ENCODE assay signal across 8 cellular contexts in the genomic region with DNA sequence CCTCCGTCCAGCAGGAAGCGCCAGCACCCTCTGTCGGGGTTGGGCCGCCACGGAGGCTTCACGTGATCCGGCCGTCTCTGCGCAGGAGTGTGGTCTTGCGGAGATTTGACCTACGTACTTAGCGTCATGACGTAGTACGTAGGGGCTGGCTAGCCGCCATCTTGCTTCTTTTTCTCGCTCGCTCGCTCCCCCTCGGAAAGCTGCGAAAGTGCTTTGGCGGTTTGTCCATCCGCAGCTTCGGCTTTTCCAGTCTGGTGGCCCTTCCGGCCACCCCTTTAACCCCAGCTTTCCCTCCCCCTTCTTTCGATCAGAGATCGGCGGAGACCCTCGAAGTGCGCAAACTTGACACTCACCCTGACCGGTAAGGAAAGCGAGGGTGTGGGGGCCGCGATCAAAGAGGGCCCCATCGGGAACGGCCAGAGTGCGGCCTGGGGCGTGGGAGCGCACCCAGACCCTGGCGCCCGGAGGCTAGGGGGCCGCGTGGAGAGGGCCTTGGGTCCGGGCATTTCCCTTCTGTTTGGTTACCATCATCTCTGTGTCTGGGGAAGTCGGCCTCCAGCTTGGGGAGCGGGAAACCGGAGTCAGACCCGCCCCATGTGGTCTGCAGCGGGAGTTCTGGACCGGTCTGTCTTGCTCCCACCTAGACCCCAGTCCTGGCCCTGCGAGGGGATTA. TPM values are rescaled to one million over a fixed set of nuclear protein-coding genes. Genes with fewer than 3 reads are reported as not detected.
A peak's percentile ranks its signal among the peaks of the same experiment; 100 is the strongest.
DNase-seq lines count a peak whose midpoint lies in the region; ATAC-seq and TF ChIP-seq lines count a peak whose summit lies in the region.

A gene (plus strand): TSS at position 156 of the 673 bp plus-strand sequence. CDS start 26,559 bp downstream, outside the sequence.

- peak within 1 kb of the TSS; percentile 93 for H3K4me2 ChIP-seq in IMR-90 (ENCODE audit: low read depth, low read length)

- H4K91ac ChIP-seq in IMR-90 (ENCODE audit: insufficient read depth, low read depth, low read length) = peak within 1 kb of the TSS; percentile 93

- peak within 1 kb of the TSS; percentile 99 for H3K56ac ChIP-seq in IMR-90 (ENCODE audit: extremely low read depth, insufficient read depth, low read length)

- H3K4me3 ChIP-seq in IMR-90 (ENCODE audit: insufficient read depth, low read depth, low read length) = peak within 1 kb of the TSS; percentile 87

- no peaks in the 10 kb centered on the region; the same call in 1 of the 2 replicates for H3K9me1 ChIP-seq in IMR-90 (ENCODE audit: insufficient read depth, low read length)

- peak within 1 kb of the TSS; percentile 95 for H4K5ac ChIP-seq in IMR-90 (ENCODE audit: low read depth, low read length)

- H4K8ac ChIP-seq in IMR-90 (ENCODE audit: low read depth in 2 of 2, low read length in 2 of 2) = peak within 1 kb of the TSS; percentile 86 to 99

- H2AK5ac ChIP-seq in IMR-90 (ENCODE audit: low read depth, low read length) = peak within 1 kb of the TSS; percentile 91

- peak within 1 kb of the TSS; percentile 94 for H3K18ac ChIP-seq in IMR-90 (ENCODE audit: low read depth, low read length)

- ATAC-seq in GM21526 (IDR thresholded peaks at IDR 0.05; ENCODE audit: low FRiP score, unreplicated experiment) (peak; percentile 96), IMR-90 (ENCODE audit: low read depth) (peak; percentile 97)

- peak; percentile 79 for TF ChIP-seq RAD21 in IMR-90 (IDR thresholded peaks at IDR 0.05; ENCODE audit: low read length)

- CTCF ChIA-PET in IMR-90 (lab: Yijun Ruan, JAX) = interaction anchor here (0.6 to 1.8 kb wide), 10 partner anchors 9 to 230 kb away, joined by 3 to 6 read pairs (median 4); a partner anchor contains a TSS

- peak within 1 kb of the TSS; percentile 98 for H3K23ac ChIP-seq in IMR-90 (ENCODE audit: low read depth, low read length)

- peaks cover 2% of the 10 kb centered on the region; the same call in 1 of the 2 replicates for H3K4me1 ChIP-seq in IMR-90 (ENCODE audit: control insufficient read depth, insufficient read depth, low read length)

- no peaks in the 10 kb centered on the region for H3K36me3 ChIP-seq in IMR-90 (ENCODE audit: control insufficient read depth, insufficient read depth, low read length)

- H4K20me1 ChIP-seq in IMR-90 (ENCODE audit: insufficient read depth, low read length) = peaks cover 42% of the 10 kb centered on the region

- peak within 1 kb of the TSS; percentile 90 for H2AFZ ChIP-seq in IMR-90 (replicated peaks; ENCODE audit: low read length, poor library complexity)

- H2BK5ac ChIP-seq in IMR-90 (ENCODE audit: low read depth, low read length, poor library complexity, severe bottlenecking) = peak within 1 kb of the TSS; percentile 94

- H2BK15ac ChIP-seq in IMR-90 (ENCODE audit: low read depth, low read length) = peak within 1 kb of the TSS; percentile 97

- DNase-seq in DMS 273 treated with DMSO at 0.1 percent for 48 hours (lab: John Stamatoyannopoulos, UW) = peak; percentile 94
- DNase-seq in IMR-90 = peak; percentile 98
- DNase-seq in OCI-M1 (lab: John Stamatoyannopoulos, UW) = peak; percentile 99
- peak; percentile 90 for DNase-seq in activated T-cell treated with anti-CD3 and anti-CD28 coated beads for 48 hours (ENCODE audit: low read depth)
- peak; percentile 90 for DNase-seq in epithelial cell of prostate (ENCODE audit: low read depth, low spot score)
- DNase-seq in mucosa of gallbladder (ENCODE audit: low spot score) = peak; percentile 98
- DNase-seq in stimulated activated CD8-positive, alpha-beta memory T cell treated with anti-CD3 and anti-CD28 coated beads, Interleukin-4, amount 100 ng/mL, for 48 hours = peak; percentile 93

- dilution Hi-C loops in IMR-90 (cut with HindIII; ENCODE audit: low sequenced_read_pairs, unreplicated experiment) = no loop called here

- no TSS peak for BruUV-seq in IMR-90 (replicated peaks; lab: Mats Ljungman, UMichigan)

- H2AK9ac ChIP-seq in IMR-90 (replicated peaks; ENCODE audit: low read depth, low read length, poor library complexity) = peak within 1 kb of the TSS; percentile 98

- H2BK20ac ChIP-seq in IMR-90 (ENCODE audit: low read depth, low read length) = peak within 1 kb of the TSS; percentile 89

- WGBS in IMR-90 (ENCODE audit: extremely low coverage in 2 of 2, insufficient read length in 1 of 2), 2 experiments = 1% methylated on average over 18 of the region's 50 CpGs; no CpG with 5 or more reads in 1 of the 2 experiments

- peaks cover 0 to 6% of the 10 kb centered on the region in 2 experiments; a peak in 1 of 4 replicates for H3K79me1 ChIP-seq in IMR-90 (ENCODE audit: low read depth in 1 of 2, low read length in 2 of 2)

- H3K27ac ChIP-seq in IMR-90 (ENCODE audit: insufficient read depth, low read length) = peak within 1 kb of the TSS; percentile 91
- peak within 1 kb of the TSS; percentile 97 for H3K27ac ChIP-seq in epithelial cell of prostate

- H3K14ac ChIP-seq in IMR-90 (replicated peaks; ENCODE audit: low read depth, low read length) = peak within 1 kb of the TSS; percentile 100

- TF ChIP-seq POLR2A in IMR-90 (IDR thresholded peaks at IDR 0.05; ENCODE audit: low read depth, low read length) = peak; percentile 87

- H3K4ac ChIP-seq in IMR-90 (ENCODE audit: low read depth, low read length) = peak within 1 kb of the TSS; percentile 96

- in situ Hi-C loops in IMR-90 (cut with MboI; ENCODE audit: low sequenced_read_pairs) = no loop called here

- POLR2A ChIA-PET in IMR-90 (lab: Charles Lee; ENCODE audit: unreplicated experiment) = interaction anchor here (0.6 kb wide), 1 partner anchor 46 kb away, joined by 3 read pairs; no protein-coding TSS in a partner anchor

- peak within 1 kb of the TSS; percentile 98 for H3K9ac ChIP-seq in IMR-90 (ENCODE audit: low read depth, low read length)

- H3K27me3 ChIP-seq in IMR-90 (ENCODE audit: control insufficient read depth, insufficient read depth, low read length) = no peaks in the 10 kb centered on the region

- H3K9me3 ChIP-seq in IMR-90 (ENCODE audit: control insufficient read depth, insufficient read depth, low read length) = no peaks in the 10 kb centered on the region

- peak; percentile 95 for TF ChIP-seq CTCF in IMR-90 (conservative IDR thresholded peaks at IDR 0.05; ENCODE audit: low read depth, low read length)

- H2BK120ac ChIP-seq in IMR-90 (ENCODE audit: low read depth, low read length) = peak within 1 kb of the TSS; percentile 93

- intact Hi-C loops in IMR-90 (cut with micrococcal nuclease) = loop anchor here (1.0 to 10.0 kb wide), 4 partner anchors 171 to 497 kb away; a partner anchor contains a TSS

TF ChIP-seq in IMR-90, 13 proteins besides CTCF, POLR2A, EP300 and RAD21:
- TF ChIP-seq MAFK (IDR thresholded peaks at IDR 0.05; ENCODE audit: low read depth, low read length) = no peak
- peak; percentile 45; the same call in 1 of the 2 replicates for TF ChIP-seq MXI1 (IDR thresholded peaks at IDR 0.05; ENCODE audit: borderline replicate concordance, low read depth, low read length)
- TF ChIP-seq BHLHE40 (IDR thresholded peaks at IDR 0.05; ENCODE audit: low read depth, low read length) = peak; percentile 99
- peak; percentile 40; the same call in 1 of the 2 replicates for TF ChIP-seq SMC3 (IDR thresholded peaks at IDR 0.05; ENCODE audit: low read depth, low read length)
- TF ChIP-seq, protein P1, sequence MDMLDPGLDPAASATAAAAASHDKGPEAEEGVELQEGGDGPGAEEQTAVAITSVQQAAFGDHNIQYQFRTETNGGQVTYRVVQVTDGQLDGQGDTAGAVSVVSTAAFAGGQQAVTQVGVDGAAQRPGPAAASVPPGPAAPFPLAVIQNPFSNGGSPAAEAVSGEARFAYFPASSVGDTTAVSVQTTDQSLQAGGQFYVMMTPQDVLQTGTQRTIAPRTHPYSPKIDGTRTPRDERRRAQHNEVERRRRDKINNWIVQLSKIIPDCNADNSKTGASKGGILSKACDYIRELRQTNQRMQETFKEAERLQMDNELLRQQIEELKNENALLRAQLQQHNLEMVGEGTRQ (IDR thresholded peaks at IDR 0.05; ENCODE audit: low read depth, low read length) = peak; percentile 99
- TF ChIP-seq CHD1 (IDR thresholded peaks at IDR 0.05; ENCODE audit: low read depth, low read length) = peak; percentile 89
- TF ChIP-seq RCOR1 (IDR thresholded peaks at IDR 0.05; ENCODE audit: insufficient replicate concordance, low read length) = peak; percentile 16
- peak; percentile 69 for TF ChIP-seq MAZ (IDR thresholded peaks at IDR 0.05; ENCODE audit: borderline replicate concordance, low read depth, low read length)
- no peak for TF ChIP-seq FOS (IDR thresholded peaks at IDR 0.05; ENCODE audit: low read depth, low read length)
- peak; percentile 40; the same call in 1 of the 2 replicates for TF ChIP-seq CEBPB (IDR thresholded peaks at IDR 0.05; ENCODE audit: low read depth, low read length)
- no peak for TF ChIP-seq NFE2L2 (IDR thresholded peaks at IDR 0.05; ENCODE audit: low read depth, low read length)

RNA-seq across cellular contexts. Expression of the gene that starts here (rescaled TPM):
- total RNA-seq in IMR-90 (2012; rRNA removed) = 58.3 and 66.4 TPM in 2 replicates
- 46.4 and 54.0 TPM in 2 replicates for polyA plus RNA-seq in IMR-90 (2012; rRNA removed)
- polyA plus RNA-seq in IMR-90 (2012; cell fraction: cytosol; rRNA removed) = 14.8 and 17.9 TPM in 2 replicates
- polyA plus RNA-seq in IMR-90 (2012; cell fraction: nucleus; rRNA removed; ENCODE audit: low replicate concordance) = 16.0 and 73.3 TPM in 2 replicates
- 134 TPM for total RNA-seq in mucosa of gallbladder

Comparison
In these comparisons a context has a peak if more than half of its experiments do, and no peak if none do; other contexts are left out.
1. Peak in every context shown above with its lines: DNase-seq, ATAC-seq, H3K4me3 ChIP-seq and H3K27ac ChIP-seq.